Comparison of ENCODE assay signal across 8 cellular contexts in the genomic region with DNA sequence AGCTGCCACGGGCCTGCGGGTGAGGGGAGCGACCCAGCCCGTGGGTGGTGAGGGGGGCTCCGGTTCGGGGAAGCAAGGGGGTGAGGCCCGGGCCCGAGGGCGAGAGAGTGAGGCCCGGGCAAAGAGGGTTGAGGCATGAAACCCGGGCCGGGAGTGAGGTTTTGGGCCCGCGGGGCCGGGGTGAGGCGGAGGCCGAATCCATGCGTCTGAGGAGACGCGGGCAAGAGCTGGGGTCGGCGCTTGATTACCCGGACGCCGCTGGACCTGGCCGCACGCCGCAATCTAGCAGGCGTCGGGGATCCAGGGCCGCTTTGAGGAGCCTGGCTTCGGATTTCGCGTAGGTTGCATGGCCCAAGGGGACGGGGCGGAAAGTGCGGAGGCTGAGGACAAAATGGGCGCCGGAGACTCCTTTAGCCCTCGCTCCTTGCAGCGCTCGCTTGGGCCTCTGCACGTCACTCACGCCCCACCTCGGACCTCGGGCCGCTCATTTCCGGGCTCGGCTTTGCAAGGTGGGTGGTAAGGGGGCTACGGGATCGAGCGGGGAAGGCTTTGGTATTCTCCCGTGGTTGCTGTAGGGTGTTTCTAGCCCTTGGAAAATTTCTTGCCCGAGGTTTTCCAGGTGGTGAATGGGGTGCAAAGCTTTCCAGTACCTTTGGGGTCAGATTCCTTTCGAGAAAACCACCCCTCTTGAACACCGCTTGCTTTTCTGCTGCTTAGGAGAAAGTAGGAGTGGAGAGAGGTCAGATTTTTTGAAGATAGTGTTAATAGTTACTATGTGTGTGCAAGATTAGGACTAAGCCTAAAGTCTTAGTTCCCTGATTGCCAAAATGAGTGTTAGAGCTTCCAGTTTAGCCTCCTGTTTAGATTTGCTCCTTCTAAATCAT. TPM values are rescaled to one million over a fixed set of nuclear protein-coding genes. Genes with fewer than 3 reads are reported as not detected.
DNase-seq lines count a peak whose midpoint lies in the region; ATAC-seq and TF ChIP-seq lines count a peak whose summit lies in the region.

No MANE protein-coding gene starts in this region.

- H3K27ac ChIP-seq in PC-3 (ENCODE audit: low read length) (peak overlapping the region; percentile 34; the same call in 1 of the 2 replicates), foreskin keratinocyte (peak overlapping the region; percentile 79), neuronal stem cell (replicated peaks; ENCODE audit: low read length) (peak overlapping the region; percentile 90), tibial artery (peak overlapping the region; percentile 97 to 99)

- H3K79me1 ChIP-seq in neuronal stem cell (ENCODE audit: low read depth, low read length), result peaks cover 3% of the 10 kb centered on the region

- TSS peak; percentile 73 for BruUV-seq in PC-3 (replicated peaks; lab: Mats Ljungman, UMichigan)

- H3K4me3 Mint-ChIP-seq in CD14-positive monocyte, result peak overlapping the region; percentile 98 to 99

- peak overlapping the region; percentile 95 for H3K23ac ChIP-seq in neuronal stem cell (ENCODE audit: low read depth, low read length, poor library complexity)

- H3K4me1 ChIP-seq in PC-3 (ENCODE audit: insufficient read depth, low read length), result peaks cover 13% of the 10 kb centered on the region; the same call in 1 of the 2 replicates
- H3K4me1 ChIP-seq in foreskin keratinocyte, result peaks cover 13% of the 10 kb centered on the region
- peaks cover 2 to 5% of the 10 kb centered on the region in 2 donors for H3K4me1 ChIP-seq in neuronal stem cell (ENCODE audit: control insufficient read depth in 2 of 2, insufficient read depth in 1 of 2, low read depth in 1 of 2, low read length in 2 of 2)
- peaks cover 0 to 48% (median 22%) of the 10 kb centered on the region in 4 donors for H3K4me1 ChIP-seq in tibial artery

- peak overlapping the region; percentile 81 for H2BK120ac ChIP-seq in neuronal stem cell (ENCODE audit: low read depth, low read length)

- peak overlapping the region; percentile 90 for H2BK5ac ChIP-seq in neuronal stem cell (ENCODE audit: low read length)

- no peak overlapping the region for H4K91ac ChIP-seq in neuronal stem cell (ENCODE audit: low read depth, low read length, poor library complexity)

- intact Hi-C loops in CD14-positive monocyte (cut with micrococcal nuclease), result loop anchor here in 1 of 2 donors (10.0 kb wide), 1 partner anchor 292 kb away; the partner anchor contains the start of gene PXYLP1
- intact Hi-C loops in PC-3 (cut with micrococcal nuclease), result loop anchor here (2.0 kb wide), 1 partner anchor 14 kb away; no protein-coding TSS in a partner anchor
- intact Hi-C loops in tibial artery (cut with DNase I; ENCODE audit: low total_unique reads), result loop anchor here (10.0 kb wide), 1 partner anchor 352 kb away; no protein-coding TSS in a partner anchor

- peaks cover 54% of the 10 kb centered on the region for H3K79me2 ChIP-seq in PC-3 (ENCODE audit: low read length)

- H3K9me2 ChIP-seq in PC-3 (replicated peaks; ENCODE audit: low read length), result no peaks in the 10 kb centered on the region

- H3K4me3 ChIP-seq in PC-3 (ENCODE audit: low read length) (peak overlapping the region; percentile 92), neuronal stem cell (ENCODE audit: low read length in 2 of 2) (peak overlapping the region; percentile 82 to 99), tibial artery (peak overlapping the region; percentile 90 to 91)

- peaks cover 0 to 5% of the 10 kb centered on the region in 2 donors for H3K36me3 Mint-ChIP-seq in CD14-positive monocyte

- H3K4me2 ChIP-seq in PC-3 (ENCODE audit: low read length) (peak overlapping the region; percentile 95), neuronal stem cell (ENCODE audit: insufficient read depth, low read length, poor library complexity, severe bottlenecking) (peak overlapping the region; percentile 66)

- peak overlapping the region; percentile 75 for H2AK5ac ChIP-seq in neuronal stem cell (ENCODE audit: low read depth, low read length)

- peak overlapping the region; percentile 97 for H3K4ac ChIP-seq in neuronal stem cell (ENCODE audit: low read length)

- H3K9ac ChIP-seq in PC-3 (ENCODE audit: low read length) (peak overlapping the region; percentile 92), neuronal stem cell (ENCODE audit: low read depth, low read length, poor library complexity) (peak overlapping the region; percentile 88)

- peak overlapping the region; percentile 10 for H2BK12ac ChIP-seq in neuronal stem cell (ENCODE audit: low read length)

- peaks cover 0 to 10% (median 0%) of the 10 kb centered on the region in 7 donors for H3K9me3 Mint-ChIP-seq in CD14-positive monocyte

- POLR2A ChIA-PET in PC-3 (lab: Charles Lee; ENCODE audit: unreplicated experiment), result interaction anchor here (0.5 to 0.9 kb wide), 2 partner anchors 14 to 1486 kb away, joined by 3 to 8 read pairs; no protein-coding TSS in a partner anchor

- peak; percentile 37 for ATAC-seq in HG03378 (IDR thresholded peaks at IDR 0.05; ENCODE audit: unreplicated experiment)
- peak; percentile 52 for ATAC-seq in PC-3
- ATAC-seq in foreskin keratinocyte, result peak; percentile 47

- H3K27me3 Mint-ChIP-seq in CD14-positive monocyte (ENCODE audit: low read depth in 3 of 3), result peaks cover 0 to 3% (median 0%) of the 10 kb centered on the region in 3 donors

- H2BK15ac ChIP-seq in neuronal stem cell (ENCODE audit: low read length), result peak overlapping the region; percentile 96

- DNase-seq in CD14-positive monocyte (ENCODE audit: low spot score), result peak; percentile 53
- peak; percentile 40 for DNase-seq in PC-3
- peak; percentile 19 for DNase-seq in activated gamma-delta T cell treated with Interleukin-2 at 50 U/mL for 16 hours
- DNase-seq in foreskin keratinocyte, result peak in 1 of 2 donors; percentile 55
- DNase-seq in neuronal stem cell (ENCODE audit: low spot score), result peak; percentile 76
- peak; percentile 50 to 76 for DNase-seq in tibial artery

- no CpG with 5 or more reads among the region's 56 CpGs for WGBS in neuronal stem cell (ENCODE audit: extremely low coverage in 2 of 2, insufficient read length in 2 of 2, insufficient replicate concordance in 1 of 2), 2 donors

- peak; percentile 45 for TF ChIP-seq POLR2A in GM19193 (IDR thresholded peaks at IDR 0.05; ENCODE audit: extremely low read depth, insufficient read depth, insufficient read length)

- H2AFZ ChIP-seq in PC-3 (ENCODE audit: low read length) (0 out of 2 replicates have a peak overlapping the region, but pooled peaks have one; percentile 55), neuronal stem cell (ENCODE audit: low read length) (peak overlapping the region; percentile 91)

- TF ChIP-seq CTCF in CD14-positive monocyte (IDR thresholded peaks at IDR 0.05) (no peak), PC-3 (conservative IDR thresholded peaks at IDR 0.05; ENCODE audit: low read depth, low read length) (no peak), foreskin keratinocyte (conservative IDR thresholded peaks at IDR 0.05) (no peak), tibial artery (IDR thresholded peaks at IDR 0.05) (no peak)

- peak overlapping the region; percentile 92 to 99 (median 97) for H3K27ac Mint-ChIP-seq in CD14-positive monocyte

- peak overlapping the region; percentile 99 for H3K18ac ChIP-seq in neuronal stem cell (ENCODE audit: low read length)

- peak overlapping the region; percentile 71 for H3K14ac ChIP-seq in neuronal stem cell (ENCODE audit: low read length)

- H3K9me3 ChIP-seq in PC-3 (ENCODE audit: low read length), result no peaks in the 10 kb centered on the region
- no peaks in the 10 kb centered on the region for H3K9me3 ChIP-seq in neuronal stem cell (replicated peaks in 1 of 2; ENCODE audit: control insufficient read depth in 2 of 2, insufficient read depth in 1 of 2, low read depth in 1 of 2, low read length in 2 of 2)
- no peaks in the 10 kb centered on the region for H3K9me3 ChIP-seq in tibial artery

- H4K20me1 ChIP-seq in PC-3 (ENCODE audit: low read length), result peaks cover 35% of the 10 kb centered on the region

- H4K8ac ChIP-seq in neuronal stem cell (ENCODE audit: low read depth, low read length), result no peak overlapping the region

- CTCF ChIA-PET in PC-3 (lab: Charles Lee), result no interaction called here

- no peaks in the 10 kb centered on the region for H3K27me3 ChIP-seq in PC-3 (ENCODE audit: low read length)
- H3K27me3 ChIP-seq in foreskin keratinocyte, result no peaks in the 10 kb centered on the region
- H3K27me3 ChIP-seq in neuronal stem cell (ENCODE audit: control insufficient read depth in 3 of 3, insufficient read depth in 3 of 3, low read depth in 1 of 3, low read length in 3 of 3), result no peaks in the 10 kb centered on the region
- H3K27me3 ChIP-seq in tibial artery, result no peaks in the 10 kb centered on the region

- H3K36me3 ChIP-seq in PC-3 (ENCODE audit: low read depth, low read length) (no peaks in the 10 kb centered on the region), neuronal stem cell (replicated peaks in 1 of 2; ENCODE audit: control insufficient read depth in 2 of 2, insufficient read depth in 2 of 2, low read length in 2 of 2) (peaks cover 0 to 14% of the 10 kb centered on the region in 2 donors), tibial artery (no peaks in the 10 kb centered on the region)

- H3K4me1 Mint-ChIP-seq in CD14-positive monocyte, result peaks cover 35% of the 10 kb centered on the region

- H3F3A ChIP-seq in PC-3 (ENCODE audit: low read length, unreplicated experiment), result no peaks in the 10 kb centered on the region

RNA-seq across cellular contexts. Expression of gene SLC25A36, which starts 0.8 kb away (rescaled TPM):
- 10 to 100 TPM; 20.4 to 20.6 TPM for polyA plus RNA-seq in CD14-positive monocyte
- 41.7 and 57.3 TPM in 2 replicates for total RNA-seq in PC-3 (2014; rRNA removed)
- 41.5 and 42.2 TPM in 2 replicates for total RNA-seq in foreskin keratinocyte
- 6.5 and 7.6 TPM in 2 replicates for polyA plus RNA-seq in foreskin keratinocyte
- polyA plus RNA-seq in neuronal stem cell (2013, experiment 1 of 2), result 78.5 TPM
- 82.2 TPM for polyA plus RNA-seq in neuronal stem cell (2013, experiment 2 of 2)

Comparison
In these comparisons a context has a peak if more than half of its experiments do, and no peak if none do; other contexts are left out.
1. H3K27ac ChIP-seq: peak in every context shown above with its lines; median percentile 98 in tibial artery; 90 in neuronal stem cell; 79 in foreskin keratinocyte; 34 in PC-3.